12 cellular contexts compared by ENCODE assay signal in genomic region chr16:69741951-69742904, GRCh38. TPM values are rescaled to one million over a fixed set of nuclear protein-coding genes. Genes with fewer than 3 reads are reported as not detected.
DNase-seq lines count a peak whose midpoint lies in the region; ATAC-seq, FAIRE-seq and TF ChIP-seq lines count a peak whose summit lies in the region.
"Had no signal": no experiment of that assay in that cellular context is flagged by ENCODE, and none has a peak within 500 bp of the region (broad histone marks: within the 10 kb centered on the region; RNA-seq: fewer than 3 reads in every experiment).

No MANE protein-coding gene starts in this region.

- H3K4me2 ChIP-seq in HepG2 (ENCODE audit: low read depth, low read length), result no peak overlapping the region

- no peaks in the 10 kb centered on the region for H3K9me3 Mint-ChIP-seq in activated T-helper 17 cell treated with anti-CD3 and anti-CD28 coated beads, Interleukin-2, amount 50 U/mL, for 72 hours

- H3K4me3 ChIP-seq in HepG2 (replicated peaks in 1 of 3; ENCODE audit: insufficient read depth in 1 of 3, low read depth in 2 of 3, low read length in 3 of 3) (no peak overlapping the region), tibial artery (no peak overlapping the region)

- CTCF ChIA-PET in HepG2 (lab: Yijun Ruan, JAX; ENCODE audit: low intra/inter-chr PET ratio, low total read pairs), result no interaction called here

- peaks cover 4% of the 10 kb centered on the region; the same call in 1 of the 2 replicates for H4K20me1 ChIP-seq in HepG2 (ENCODE audit: insufficient read depth, low read length)

- H3K79me2 ChIP-seq in HepG2 (ENCODE audit: insufficient read depth, low read length), result peaks cover 13% of the 10 kb centered on the region

- peaks cover 80% of the 10 kb centered on the region for H3K36me3 Mint-ChIP-seq in activated T-helper 17 cell treated with anti-CD3 and anti-CD28 coated beads, Interleukin-2, amount 50 U/mL, for 72 hours (ENCODE audit: low read depth)

- no peak for TF ChIP-seq RAD21 in HepG2 (CRISPR knock-in tag; IDR thresholded peaks at IDR 0.05)

- TF ChIP-seq EP300 in HepG2 (IDR thresholded peaks at IDR 0.05; ENCODE audit: low read depth in 2 of 2, low read length in 2 of 2) (no peak), HepG2 (CRISPR knock-in tag; IDR thresholded peaks at IDR 0.05; ENCODE audit: borderline replicate concordance) (no peak)

- no peak for TF ChIP-seq POLR2A in HepG2 (IDR thresholded peaks at IDR 0.05; ENCODE audit: insufficient read depth in 1 of 2, low read depth in 2 of 2, low read length in 2 of 2)

- BruUV-seq in HepG2 (replicated peaks; lab: Mats Ljungman, UMichigan), result TSS peak; percentile 51

- H3K9ac ChIP-seq in HepG2 (ENCODE audit: insufficient read depth, low read depth, low read length), result no peak overlapping the region

- TF ChIP-seq CTCF in HepG2 (CRISPR knock-in tag; IDR thresholded peaks at IDR 0.05) (no peak), tibial artery (IDR thresholded peaks at IDR 0.05) (no peak)

- H3K27ac ChIP-seq in HepG2 (ENCODE audit: extremely low read length, insufficient read depth, low read length) (no peak overlapping the region), tibial artery (peak overlapping the region in 1 of 2 donors; percentile 10)

- DNase-seq in DMS53 (lab: John Stamatoyannopoulos, UW), result peak; percentile 25
- DNase-seq in DMS53 treated with DMSO at 0.1 percent for 48 hours (lab: John Stamatoyannopoulos, UW; ENCODE audit: unreplicated experiment), result no peak
- DNase-seq in dermis blood vessel endothelial cell, result peak; percentile 80
- no peak for DNase-seq in HepG2 (ENCODE audit: low spot score)
- DNase-seq in tibial artery, result peak; percentile 76 to 78
- DNase-seq in activated naive CD4-positive, alpha-beta T cell treated with Interleukin-2 at 50 U/mL for 16 hours, result no peak
- DNase-seq in NCI-H1694 (lab: John Stamatoyannopoulos, UW), result no peak
- DNase-seq: mesendoderm, NCI-H774 had no signal

- H3K4me3 Mint-ChIP-seq in activated T-helper 17 cell treated with anti-CD3 and anti-CD28 coated beads, Interleukin-2, amount 50 U/mL, for 72 hours, result no peak overlapping the region

- H3K4me1 Mint-ChIP-seq in activated T-helper 17 cell treated with anti-CD3 and anti-CD28 coated beads, Interleukin-2, amount 50 U/mL, for 72 hours, result peaks cover 5% of the 10 kb centered on the region

- no peaks in the 10 kb centered on the region for H3K9me3 ChIP-seq in HepG2 (ENCODE audit: low read length)
- no peaks in the 10 kb centered on the region for H3K9me3 ChIP-seq in tibial artery

- WGBS in HepG2 (ENCODE audit: low lambda C conversion rate), result 95% methylated on average over 41 of the region's 41 CpGs

- H2AFZ ChIP-seq in HepG2 (ENCODE audit: low read length), result no peak overlapping the region

- H3K36me3 ChIP-seq in HepG2 (replicated peaks in 1 of 2; ENCODE audit: control insufficient read depth in 1 of 2, insufficient read depth in 2 of 2, low read length in 2 of 2) (peaks cover 38 to 73% of the 10 kb centered on the region in 2 experiments), tibial artery (peaks cover 40 to 77% (median 58%) of the 10 kb centered on the region in 3 donors)

- H3K27me3 Mint-ChIP-seq in activated T-helper 17 cell treated with anti-CD3 and anti-CD28 coated beads, Interleukin-2, amount 50 U/mL, for 72 hours, result no peaks in the 10 kb centered on the region

- POLR2A ChIA-PET in HepG2 (lab: Yijun Ruan, JAX), result interaction anchor here (1.2 to 6.2 kb wide), 4 partner anchors 12 to 19 kb away, joined by 7 to 46 read pairs (median 16); partner anchors contain the start of genes NOB1 and NQO1

- intact Hi-C loops in HepG2 (cut with micrococcal nuclease; ENCODE audit: unreplicated experiment) (no loop called here), tibial artery (cut with DNase I; ENCODE audit: low total_unique reads) (no loop called here)

- H3K27ac Mint-ChIP-seq in activated T-helper 17 cell treated with anti-CD3 and anti-CD28 coated beads, Interleukin-2, amount 50 U/mL, for 72 hours, result no peak overlapping the region

- peaks cover 8% of the 10 kb centered on the region for H3K4me1 ChIP-seq in HepG2 (ENCODE audit: insufficient read depth, low read length)
- no peaks in the 10 kb centered on the region for H3K4me1 ChIP-seq in tibial artery

- H3K27me3 ChIP-seq in HepG2 (ENCODE audit: control insufficient read depth in 1 of 2, insufficient read depth in 2 of 2, low read length in 2 of 2) (no peaks in the 10 kb centered on the region), tibial artery (no peaks in the 10 kb centered on the region)

- ATAC-seq in HepG2, result 0 out of 3 replicates have a peak, but pooled peaks have one; percentile 12
- ATAC-seq in activated T-helper 17 cell treated with anti-CD3 and anti-CD28 coated beads, Interleukin-2, amount 50 U/mL, for 72 hours (replicated peaks), result no peak

- FAIRE-seq in HepG2 (lab: Jason Lieb, UNC), result no peak
- FAIRE-seq: A204.1, bronchial epithelial cell had no signal

- in situ Hi-C loops in HepG2 (cut with HindIII; ENCODE audit: extremely low pct_ligation_motif_present, low pct_unique_long_range_greater_than_20kb), result no loop called here

RNA-seq across cellular contexts. Expression of gene NOB1, which starts 12.5 kb away (rescaled TPM):
- total RNA-seq in dermis blood vessel endothelial cell, result 19.4 and 22.7 TPM in 2 replicates
- total RNA-seq in HepG2 (2016; rRNA removed; fragmentation: Illumina TruSeq; extraction: Trizol), result 47.1 and 83.5 TPM in 2 replicates
- total RNA-seq in HepG2 (2016; cell fraction: cytosol; rRNA removed; fragmentation: Illumina TruSeq; extraction: Trizol; ENCODE audit: low read depth), result 30.5 and 33.0 TPM in 2 replicates
- 48.8 and 85.3 TPM in 2 replicates for total RNA-seq in HepG2 (2016; cell fraction: insoluble cytoplasmic fraction; rRNA removed; fragmentation: Illumina TruSeq; extraction: Trizol)
- total RNA-seq in HepG2 (2016; cell fraction: membrane; rRNA removed; fragmentation: Illumina TruSeq; extraction: Trizol), result 54.4 and 54.7 TPM in 2 replicates
- total RNA-seq in HepG2 (2016; cell fraction: nucleus; rRNA removed; fragmentation: Illumina TruSeq; extraction: Trizol), result 37.1 and 40.2 TPM in 2 replicates
- polyA plus RNA-seq in HepG2 (2011; rRNA removed), result 159 and 162 TPM in 2 replicates
- 187 and 245 TPM in 2 replicates for polyA plus RNA-seq in HepG2 (2011; cell fraction: cytosol; rRNA removed)
- polyA plus RNA-seq in HepG2 (2011; cell fraction: nucleus; rRNA removed), result 97.8 and 101 TPM in 2 replicates
- 151 and 164 TPM in 2 replicates for polyA plus RNA-seq in HepG2 (2012)
- 53.6 and 57.2 TPM in 2 replicates for polyA plus RNA-seq in HepG2 (2016; cell fraction: cytosol; fragmentation: Illumina TruSeq; extraction: Trizol; ENCODE audit: low read depth)
- 224 and 233 TPM in 2 replicates for polyA plus RNA-seq in HepG2 (2016; cell fraction: insoluble cytoplasmic fraction; fragmentation: Illumina TruSeq; extraction: Trizol; ENCODE audit: low read depth)
- polyA plus RNA-seq in HepG2 (2016; cell fraction: membrane; fragmentation: Illumina TruSeq; extraction: Trizol; ENCODE audit: low read depth), result 81.4 and 91.5 TPM in 2 replicates
- polyA plus RNA-seq in HepG2 (2016; cell fraction: nucleus; fragmentation: Illumina TruSeq; extraction: Trizol; ENCODE audit: insufficient read depth, low read depth), result 100 and 106 TPM in 2 replicates
- polyA minus RNA-seq in HepG2 (2011; rRNA and poly(A)+ RNA removed; ENCODE audit: low replicate concordance), result 115 and 322 TPM in 2 replicates
- 172 TPM in 2 replicates for polyA minus RNA-seq in HepG2 (2011; cell fraction: cytosol; rRNA and poly(A)+ RNA removed)
- 70.4 and 93.7 TPM in 2 replicates for polyA minus RNA-seq in HepG2 (2011; cell fraction: nucleus; rRNA and poly(A)+ RNA removed)
- total RNA-seq in activated T-helper 17 cell treated with anti-CD3 and anti-CD28 coated beads, Interleukin-2, amount 50 U/mL, for 72 hours, result 10 to 100 TPM; 92.0 to 95.9 TPM

RNA-seq across cellular contexts. Expression of gene NQO1, which starts 15.9 kb away (rescaled TPM):
- total RNA-seq in dermis blood vessel endothelial cell, result 427 and 456 TPM in 2 replicates
- 1,060 and 1,621 TPM in 2 replicates for total RNA-seq in HepG2 (2016; rRNA removed; fragmentation: Illumina TruSeq; extraction: Trizol)
- total RNA-seq in HepG2 (2016; cell fraction: cytosol; rRNA removed; fragmentation: Illumina TruSeq; extraction: Trizol; ENCODE audit: low read depth), result 149 and 161 TPM in 2 replicates
- total RNA-seq in HepG2 (2016; cell fraction: insoluble cytoplasmic fraction; rRNA removed; fragmentation: Illumina TruSeq; extraction: Trizol), result 1,077 and 1,733 TPM in 2 replicates
- total RNA-seq in HepG2 (2016; cell fraction: membrane; rRNA removed; fragmentation: Illumina TruSeq; extraction: Trizol), result 191 and 197 TPM in 2 replicates
- total RNA-seq in HepG2 (2016; cell fraction: nucleus; rRNA removed; fragmentation: Illumina TruSeq; extraction: Trizol), result 379 and 382 TPM in 2 replicates
- polyA plus RNA-seq in HepG2 (2011; rRNA removed), result 304 and 464 TPM in 2 replicates
- 354 and 445 TPM in 2 replicates for polyA plus RNA-seq in HepG2 (2011; cell fraction: cytosol; rRNA removed)
- polyA plus RNA-seq in HepG2 (2011; cell fraction: nucleus; rRNA removed), result 76.3 and 83.7 TPM in 2 replicates
- polyA plus RNA-seq in HepG2 (2012), result 328 and 393 TPM in 2 replicates
- 156 and 179 TPM in 2 replicates for polyA plus RNA-seq in HepG2 (2016; cell fraction: cytosol; fragmentation: Illumina TruSeq; extraction: Trizol; ENCODE audit: low read depth)
- 1,625 and 1,852 TPM in 2 replicates for polyA plus RNA-seq in HepG2 (2016; cell fraction: insoluble cytoplasmic fraction; fragmentation: Illumina TruSeq; extraction: Trizol; ENCODE audit: low read depth)
- 151 and 153 TPM in 2 replicates for polyA plus RNA-seq in HepG2 (2016; cell fraction: membrane; fragmentation: Illumina TruSeq; extraction: Trizol; ENCODE audit: low read depth)
- polyA plus RNA-seq in HepG2 (2016; cell fraction: nucleus; fragmentation: Illumina TruSeq; extraction: Trizol; ENCODE audit: insufficient read depth, low read depth), result 546 and 575 TPM in 2 replicates
- polyA minus RNA-seq in HepG2 (2011; rRNA and poly(A)+ RNA removed; ENCODE audit: low replicate concordance), result 222 and 280 TPM in 2 replicates
- polyA minus RNA-seq in HepG2 (2011; cell fraction: cytosol; rRNA and poly(A)+ RNA removed), result 119 and 160 TPM in 2 replicates
- 42.0 and 49.5 TPM in 2 replicates for polyA minus RNA-seq in HepG2 (2011; cell fraction: nucleus; rRNA and poly(A)+ RNA removed)
- 10 to 100 TPM; 14.2 to 22.3 TPM for total RNA-seq in activated T-helper 17 cell treated with anti-CD3 and anti-CD28 coated beads, Interleukin-2, amount 50 U/mL, for 72 hours

RNA-seq across cellular contexts. Expression of gene WWP2, which starts 19.9 kb away (rescaled TPM):
- total RNA-seq in dermis blood vessel endothelial cell (25.4 and 39.0 TPM in 2 replicates), HepG2 (2016; rRNA removed; fragmentation: Illumina TruSeq; extraction: Trizol) (28.2 and 31.9 TPM in 2 replicates)
- 18.6 and 20.3 TPM in 2 replicates for total RNA-seq in HepG2 (2016; cell fraction: cytosol; rRNA removed; fragmentation: Illumina TruSeq; extraction: Trizol; ENCODE audit: low read depth)
- 25.4 and 28.2 TPM in 2 replicates for total RNA-seq in HepG2 (2016; cell fraction: insoluble cytoplasmic fraction; rRNA removed; fragmentation: Illumina TruSeq; extraction: Trizol)
- total RNA-seq in HepG2 (2016; cell fraction: membrane; rRNA removed; fragmentation: Illumina TruSeq; extraction: Trizol), result 17.7 and 18.1 TPM in 2 replicates
- total RNA-seq in HepG2 (2016; cell fraction: nucleus; rRNA removed; fragmentation: Illumina TruSeq; extraction: Trizol), result 36.0 and 41.1 TPM in 2 replicates
- polyA plus RNA-seq in HepG2 (2011; rRNA removed), result 11.4 and 13.6 TPM in 2 replicates
- 7.5 and 8.1 TPM in 2 replicates for polyA plus RNA-seq in HepG2 (2011; cell fraction: cytosol; rRNA removed)
- 45.3 and 46.4 TPM in 2 replicates for polyA plus RNA-seq in HepG2 (2011; cell fraction: nucleus; rRNA removed)
- polyA plus RNA-seq in HepG2 (2012), result 25.4 and 26.4 TPM in 2 replicates
- 3.6 and 3.7 TPM in 2 replicates for polyA plus RNA-seq in HepG2 (2016; cell fraction: cytosol; fragmentation: Illumina TruSeq; extraction: Trizol; ENCODE audit: low read depth)
- polyA plus RNA-seq in HepG2 (2016; cell fraction: insoluble cytoplasmic fraction; fragmentation: Illumina TruSeq; extraction: Trizol; ENCODE audit: low read depth), result 23.4 and 32.9 TPM in 2 replicates
- 9.8 and 10.7 TPM in 2 replicates for polyA plus RNA-seq in HepG2 (2016; cell fraction: membrane; fragmentation: Illumina TruSeq; extraction: Trizol; ENCODE audit: low read depth)
- 61.5 and 63.2 TPM in 2 replicates for polyA plus RNA-seq in HepG2 (2016; cell fraction: nucleus; fragmentation: Illumina TruSeq; extraction: Trizol; ENCODE audit: insufficient read depth, low read depth)
- 17.8 and 29.5 TPM in 2 replicates for polyA minus RNA-seq in HepG2 (2011; rRNA and poly(A)+ RNA removed; ENCODE audit: low replicate concordance)
- polyA minus RNA-seq in HepG2 (2011; cell fraction: cytosol; rRNA and poly(A)+ RNA removed), result 12.8 and 16.9 TPM in 2 replicates
- 37.2 and 39.9 TPM in 2 replicates for polyA minus RNA-seq in HepG2 (2011; cell fraction: nucleus; rRNA and poly(A)+ RNA removed)
- total RNA-seq in activated T-helper 17 cell treated with anti-CD3 and anti-CD28 coated beads, Interleukin-2, amount 50 U/mL, for 72 hours, result 10 to 100 TPM; 55.1 to 55.7 TPM

Comparison
In these comparisons a context has a peak if more than half of its experiments do, and no peak if none do; other contexts are left out.
1. DNase-seq: peak in DMS53 (single experiment), dermis blood vessel endothelial cell (single experiment) and tibial artery (2 of 2); none in DMS53 treated with DMSO at 0.1 percent for 48 hours (single experiment), HepG2 (single experiment), activated naive CD4-positive, alpha-beta T cell treated with Interleukin-2 at 50 U/mL for 16 hours (single experiment) and NCI-H1694 (single experiment).
2. RNA of gene NQO1, which starts 15.9 kb away (total RNA-seq): 149 to 1,733 TPM in HepG2 and 427 to 456 TPM in dermis blood vessel endothelial cell; 14.2 to 22.3 TPM in activated T-helper 17 cell treated with anti-CD3 and anti-CD28 coated beads, Interleukin-2, amount 50 U/mL, for 72 hours; every median in the first group is over 4 times any median in the second.